14 cellular contexts compared by ENCODE assay signal in genomic region chr9:115630126-115630840, GRCh38.
"Had no signal": no experiment of that assay in that cellular context is flagged by ENCODE, and none has a peak within 500 bp of the region (broad histone marks: within the 10 kb centered on the region; RNA-seq: fewer than 3 reads in every experiment).

No MANE protein-coding gene starts in this region.

- H3K27me3 ChIP-seq: ascending aorta, sigmoid colon had no signal

- H3K27ac ChIP-seq: ascending aorta, left ventricle myocardium inferior, sigmoid colon had no signal

- H3K9me3 Mint-ChIP-seq: activated naive CD8-positive, alpha-beta T cell treated with anti-CD3 and anti-CD28 coated beads, Interleukin-2, amount 50 U/mL, for 24 hours had no signal

- H3K27ac Mint-ChIP-seq: activated naive CD8-positive, alpha-beta T cell treated with anti-CD3 and anti-CD28 coated beads, Interleukin-2, amount 50 U/mL, for 24 hours; naive thymus-derived CD8-positive, alpha-beta T cell had no signal

- H3K9me3 ChIP-seq: ascending aorta, left ventricle myocardium inferior, sigmoid colon had no signal

- DNase-seq: activated CD4-positive, CD25-positive, alpha-beta regulatory T cell treated with anti-CD3 and anti-CD28 coated beads, Interleukin-2, amount 50 U/mL, for 72 hours; activated naive CD4-positive, alpha-beta T cell treated with Interleukin-2 at 50 U/mL for 16 hours; activated naive CD8-positive, alpha-beta T cell treated with anti-CD3 and anti-CD28 coated beads, Interleukin-2, amount 50 U/mL, for 24 hours; activated T-cell treated with anti-CD3 and anti-CD28 coated beads for 4 hours; dermis blood vessel endothelial cell; erythroblast; kidney; left ventricle myocardium inferior; naive thymus-derived CD8-positive, alpha-beta T cell; occipital lobe; sigmoid colon; stimulated activated CD4-positive, alpha-beta T cell treated with anti-CD3 and anti-CD28 coated beads, Interleukin-2, amount 100 ng/mL, for 24 hours; T-helper 9 cell had no signal

- H3K36me3 Mint-ChIP-seq: naive thymus-derived CD8-positive, alpha-beta T cell had no signal

- H3K4me3 ChIP-seq: ascending aorta, left ventricle myocardium inferior, sigmoid colon had no signal

- ATAC-seq: activated naive CD8-positive, alpha-beta T cell treated with anti-CD3 and anti-CD28 coated beads, Interleukin-2, amount 50 U/mL, for 24 hours; naive thymus-derived CD8-positive, alpha-beta T cell had no signal

- H3K4me1 ChIP-seq: left ventricle myocardium inferior had no signal

- H3K36me3 ChIP-seq: ascending aorta, left ventricle myocardium inferior, sigmoid colon had no signal

- H3K4me1 Mint-ChIP-seq: activated naive CD8-positive, alpha-beta T cell treated with anti-CD3 and anti-CD28 coated beads, Interleukin-2, amount 50 U/mL, for 24 hours had no signal

- H3K4me3 Mint-ChIP-seq: activated naive CD8-positive, alpha-beta T cell treated with anti-CD3 and anti-CD28 coated beads, Interleukin-2, amount 50 U/mL, for 24 hours; naive thymus-derived CD8-positive, alpha-beta T cell had no signal
